ENCODE assay signal across 1 cellular context in the genomic region with DNA sequence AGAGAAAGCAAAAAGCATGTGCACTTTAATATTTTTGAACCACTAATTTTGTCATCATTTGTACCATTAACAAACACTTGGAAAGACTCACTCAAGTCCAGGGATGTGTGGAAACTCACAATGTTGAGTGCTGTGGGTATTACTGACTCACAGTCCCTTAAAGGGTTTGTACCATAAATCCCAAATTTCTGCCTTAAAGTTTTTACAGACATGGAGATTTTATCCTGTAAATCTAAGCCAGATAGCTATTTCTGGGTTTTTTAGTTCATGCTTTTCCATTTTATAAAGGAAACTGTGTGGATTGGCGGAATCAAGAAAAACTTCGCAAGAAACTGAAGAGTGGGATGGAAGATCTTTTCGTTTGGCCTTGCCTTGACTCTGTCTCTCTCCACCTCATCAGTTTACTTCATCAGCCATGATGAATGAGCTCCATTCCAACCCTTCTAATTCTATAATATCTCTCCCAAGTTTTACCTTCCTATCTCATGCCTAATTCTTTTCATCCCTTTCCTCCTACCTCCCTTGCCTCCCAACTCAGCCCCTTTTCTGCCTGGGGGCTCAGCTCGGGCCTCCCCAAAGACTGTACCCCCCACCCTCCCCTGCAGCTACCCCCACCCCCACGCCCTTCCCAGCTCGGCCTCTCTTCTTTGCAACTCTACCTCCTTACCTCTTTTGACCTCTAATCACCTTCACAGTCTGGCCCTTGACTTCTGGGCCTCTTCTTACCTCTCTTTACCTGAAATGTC.
TF ChIP-seq lines count a peak whose summit lies in the region.

No MANE protein-coding gene starts in this region.

TF ChIP-seq in GM12878, 131 proteins besides CTCF, POLR2A, EP300 and RAD21 (continued from another document):
- TF ChIP-seq TCF12 (IDR thresholded peaks at IDR 0.05; ENCODE audit: low read depth, low read length) (no peak), FOXK2 (IDR thresholded peaks at IDR 0.05) (no peak)
- TF ChIP-seq, protein P1, sequence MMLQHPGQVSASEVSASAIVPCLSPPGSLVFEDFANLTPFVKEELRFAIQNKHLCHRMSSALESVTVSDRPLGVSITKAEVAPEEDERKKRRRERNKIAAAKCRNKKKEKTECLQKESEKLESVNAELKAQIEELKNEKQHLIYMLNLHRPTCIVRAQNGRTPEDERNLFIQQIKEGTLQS (IDR thresholded peaks at IDR 0.05; ENCODE audit: borderline replicate concordance, extremely low read depth, low read depth, low read length), result no peak
- TF ChIP-seq, protein P2, sequence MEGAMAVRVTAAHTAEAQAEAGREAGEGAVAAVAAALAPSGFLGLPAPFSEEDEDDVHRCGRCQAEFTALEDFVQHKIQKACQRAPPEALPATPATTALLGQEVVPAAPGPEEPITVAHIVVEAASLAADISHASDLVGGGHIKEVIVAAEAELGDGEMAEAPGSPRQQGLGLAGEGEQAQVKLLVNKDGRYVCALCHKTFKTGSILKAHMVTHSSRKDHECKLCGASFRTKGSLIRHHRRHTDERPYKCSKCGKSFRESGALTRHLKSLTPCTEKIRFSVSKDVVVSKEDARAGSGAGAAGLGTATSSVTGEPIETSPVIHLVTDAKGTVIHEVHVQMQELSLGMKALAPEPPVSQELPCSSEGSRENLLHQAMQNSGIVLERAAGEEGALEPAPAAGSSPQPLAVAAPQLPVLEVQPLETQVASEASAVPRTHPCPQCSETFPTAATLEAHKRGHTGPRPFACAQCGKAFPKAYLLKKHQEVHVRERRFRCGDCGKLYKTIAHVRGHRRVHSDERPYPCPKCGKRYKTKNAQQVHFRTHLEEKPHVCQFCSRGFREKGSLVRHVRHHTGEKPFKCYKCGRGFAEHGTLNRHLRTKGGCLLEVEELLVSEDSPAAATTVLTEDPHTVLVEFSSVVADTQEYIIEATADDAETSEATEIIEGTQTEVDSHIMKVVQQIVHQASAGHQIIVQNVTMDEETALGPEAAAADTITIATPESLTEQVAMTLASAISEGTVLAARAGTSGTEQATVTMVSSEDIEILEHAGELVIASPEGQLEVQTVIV (IDR thresholded peaks at IDR 0.05; ENCODE audit: borderline replicate concordance, partially characterized antibody), result no peak
